In the genomic region with DNA sequence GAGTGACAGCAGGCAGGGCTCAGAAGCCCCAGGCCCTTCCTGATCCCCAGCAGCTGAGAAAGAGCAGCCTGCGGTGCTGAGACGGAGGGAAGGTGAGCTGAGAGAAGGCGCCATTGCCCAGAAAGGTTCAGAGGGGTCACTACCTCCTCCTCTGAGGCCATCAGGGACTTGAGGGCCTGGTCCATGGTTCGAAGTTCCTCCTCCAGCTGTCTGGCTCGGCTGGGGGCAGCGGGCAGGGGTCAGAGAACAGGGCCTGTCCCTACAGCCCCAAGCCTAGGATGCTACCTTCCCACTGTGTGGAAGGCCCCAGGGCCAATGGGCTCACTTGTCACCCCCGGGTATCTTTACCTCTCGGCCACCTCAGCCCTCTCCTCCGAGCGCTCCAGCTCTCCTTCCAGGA, we compare ENCODE assay signal across 27 cellular contexts. TPM values are rescaled to one million over a fixed set of nuclear protein-coding genes. Genes with fewer than 3 reads are reported as not detected.
A peak's percentile ranks its signal among the peaks of the same experiment; 100 is the strongest.
DNase-seq lines count a peak whose midpoint lies in the region; ATAC-seq and TF ChIP-seq lines count a peak whose summit lies in the region.
"Had no signal": no experiment of that assay in that cellular context is flagged by ENCODE, and none has a peak within 500 bp of the region (broad histone marks: within the 10 kb centered on the region; RNA-seq: fewer than 3 reads in every experiment).

No MANE protein-coding gene starts in this region.

- H3K27me3 ChIP-seq in right cardiac atrium (ENCODE audit: control insufficient read depth, insufficient read depth) (no peaks in the 10 kb centered on the region), heart left ventricle (no peaks in the 10 kb centered on the region), muscle layer of colon (ENCODE audit: control insufficient read depth in 1 of 2, insufficient read depth in 2 of 2, low read length in 2 of 2) (no peaks in the 10 kb centered on the region), skeletal muscle satellite cell (ENCODE audit: control insufficient read depth, insufficient read depth, low read length) (no peaks in the 10 kb centered on the region), aorta (ENCODE audit: control insufficient read depth in 1 of 2, insufficient read depth in 2 of 2, low read length in 1 of 2) (no peaks in the 10 kb centered on the region)
- H3K27me3 ChIP-seq: right lobe of liver, SJSA1, upper lobe of left lung had no signal

- TF ChIP-seq CTCF in heart left ventricle (IDR thresholded peaks at IDR 0.05), result no peak

- no peak for TF ChIP-seq POLR2A in heart left ventricle (IDR thresholded peaks at IDR 0.05)

- peak in 1 of 3 donors; percentile 44 for DNase-seq in right cardiac atrium
- no peak for DNase-seq in heart left ventricle
- DNase-seq in aorta, result no peak
- no peak for DNase-seq in NCI-H748 (lab: John Stamatoyannopoulos, UW; ENCODE audit: unreplicated experiment)
- no peak for DNase-seq in NCI-H69 (lab: John Stamatoyannopoulos, UW)
- DNase-seq in islet precursor cell, result no peak
- DNase-seq: activated CD4-positive, alpha-beta T cell treated with anti-CD3 and anti-CD28 coated beads, Interleukin-2, amount 10 ng/mL, durations not matched to agents 7 days and 5 days; activated naive CD4-positive, alpha-beta T cell; activated T-cell treated with anti-CD3 and anti-CD28 coated beads, Interleukin-2, amount 50 U/mL, for 48 hours; cortex of kidney; effector memory CD8-positive, alpha-beta T cell; erythroblast; foreskin fibroblast; GDM1; H7; mesenchymal stem cell; NCI-H1694 treated with DMSO at 0.1 percent for 48 hours; NCI-H510A; NK-92 treated with Interleukin-12 subunit alpha and Interleukin-12 subunit beta, amount 100 ng/mL, for 24 hours; nucleus accumbens had no signal

- peak overlapping the region; percentile 28 for H3K27ac ChIP-seq in right cardiac atrium (ENCODE audit: low read length)
- peak overlapping the region in 6 of 12 donors; percentile 3 to 98 (median 81) for H3K27ac ChIP-seq in heart left ventricle
- peak overlapping the region; percentile 98 for H3K27ac ChIP-seq in muscle layer of colon (ENCODE audit: low read depth, low read length)
- peak overlapping the region in 1 of 2 donors; percentile 66 for H3K27ac ChIP-seq in aorta (ENCODE audit: low read depth in 1 of 2, low read length in 2 of 2)
- H3K27ac ChIP-seq: right lobe of liver, SJSA1, upper lobe of left lung had no signal

- H3K9ac ChIP-seq in muscle layer of colon (ENCODE audit: low read length) (peak overlapping the region; percentile 77), skeletal muscle satellite cell (ENCODE audit: low read depth, low read length) (no peak overlapping the region)

- H3K4me1 ChIP-seq in right cardiac atrium (ENCODE audit: control insufficient read depth, insufficient read depth, low read length) (peaks cover 2% of the 10 kb centered on the region), heart left ventricle (peaks cover 2 to 45% (median 22%) of the 10 kb centered on the region in 12 donors), muscle layer of colon (ENCODE audit: insufficient read depth, low read length) (peaks cover 47% of the 10 kb centered on the region), skeletal muscle satellite cell (ENCODE audit: control insufficient read depth, insufficient read depth, low read length) (peaks cover 70% of the 10 kb centered on the region), aorta (ENCODE audit: control insufficient read depth in 1 of 2, insufficient read depth in 2 of 2, low read length in 2 of 2) (no peaks in the 10 kb centered on the region)
- H3K4me1 ChIP-seq: right lobe of liver had no signal

- ATAC-seq in right cardiac atrium (no peak), heart left ventricle (no peak), aorta (ENCODE audit: low FRiP score) (no peak)
- ATAC-seq: effector memory CD8-positive, alpha-beta T cell; Panc1; WTC11 had no signal

- H3K4me3 ChIP-seq in right cardiac atrium (ENCODE audit: low read length) (no peak overlapping the region), heart left ventricle (no peak overlapping the region), muscle layer of colon (ENCODE audit: low read depth in 1 of 2, low read length in 2 of 2) (peak overlapping the region; percentile 48 to 75), skeletal muscle satellite cell (ENCODE audit: low read length) (no peak overlapping the region), aorta (ENCODE audit: low read length in 2 of 2) (peak overlapping the region; percentile 6 to 7)
- H3K4me3 ChIP-seq: right lobe of liver, SJSA1, upper lobe of left lung had no signal

- intact Hi-C loops in right cardiac atrium (cut with DNase I) (no loop called here), heart left ventricle (cut with DNase I) (loop anchor here in 3 of 10 donors (5.0 kb wide), 2 partner anchors 38 to 42 kb away; no protein-coding TSS in a partner anchor), aorta (cut with DNase I) (no loop called here)

- H3K36me3 ChIP-seq in heart left ventricle (peaks cover 0 to 47% (median 38%) of the 10 kb centered on the region in 9 donors), muscle layer of colon (ENCODE audit: insufficient read depth, low read length) (peaks cover 78% of the 10 kb centered on the region), skeletal muscle satellite cell (ENCODE audit: insufficient read depth, low read length) (peaks cover 75% of the 10 kb centered on the region), aorta (ENCODE audit: control insufficient read depth in 1 of 2, insufficient read depth in 2 of 2, low read length in 1 of 2) (peaks cover 0 to 26% of the 10 kb centered on the region in 2 donors)
- H3K36me3 ChIP-seq: right lobe of liver had no signal

- peak overlapping the region; percentile 36 for H3K4me2 ChIP-seq in skeletal muscle satellite cell (ENCODE audit: low read length)

- 90% methylated on average over 10 of the region's 10 CpGs for WGBS in right cardiac atrium
- WGBS in heart left ventricle, 4 donors, result 86 to 94% (median 90%) methylated on average over 10 of the region's 10 CpGs
- WGBS in aorta, 2 donors, result 59 to 64% methylated on average over 10 of the region's 10 CpGs

- no peaks in the 10 kb centered on the region for H3K9me3 ChIP-seq in right cardiac atrium (ENCODE audit: control insufficient read depth, low read length)
- no peaks in the 10 kb centered on the region for H3K9me3 ChIP-seq in heart left ventricle
- no peaks in the 10 kb centered on the region for H3K9me3 ChIP-seq in muscle layer of colon (ENCODE audit: low read length)
- no peaks in the 10 kb centered on the region for H3K9me3 ChIP-seq in skeletal muscle satellite cell (replicated peaks; ENCODE audit: low read length)
- H3K9me3 ChIP-seq in aorta (ENCODE audit: control insufficient read depth, low read length), result no peaks in the 10 kb centered on the region
- H3K9me3 ChIP-seq: right lobe of liver, SJSA1, upper lobe of left lung had no signal

RNA-seq across cellular contexts. Expression of gene TPM2, which starts 4.8 kb away (rescaled TPM):
- total RNA-seq in right cardiac atrium (100 to 1,000 TPM; 573 to 840 (median 738) TPM), heart left ventricle (1,000 to 10,000 TPM in 3 of 9 donors, 100 to 1,000 TPM in 6; 621 to 1,314 (median 858) TPM), aorta (1,000 to 10,000 TPM; 1,614 to 5,973 TPM)
- polyA plus RNA-seq in right cardiac atrium (2,123 TPM), heart left ventricle (1,000 to 10,000 TPM in 1 of 2 donors, 100 to 1,000 TPM in 1; 761 to 2,450 TPM), aorta (1,000 to 10,000 TPM; 7,224 to 9,377 TPM)
- 601 and 847 TPM in 2 replicates for total RNA-seq in skeletal muscle satellite cell (2012; rRNA removed)

RNA-seq across cellular contexts. Expression of gene CA9, which starts 11.2 kb away (rescaled TPM):
- total RNA-seq in right cardiac atrium (1 to 10 TPM in 3 of 4 donors, not detected in 1; 1.0 to 1.2 (median 1.1) TPM), heart left ventricle (10 to 100 TPM in 1 of 9 donors, 1 to 10 TPM in 1, under 1 TPM in 1, not detected in 6; 0.47 to 13.9 (median 2.3) TPM), aorta (1 to 10 TPM; 4.3 to 8.8 TPM)
- polyA plus RNA-seq in right cardiac atrium (1.4 TPM), heart left ventricle (under 1 TPM; 0.23 to 0.54 TPM), aorta (under 1 TPM in 1 of 2 donors, not detected in 1; 0.79 TPM)
- 3.0 and 6.1 TPM in 2 replicates for total RNA-seq in skeletal muscle satellite cell (2012; rRNA removed)
- total RNA-seq: H7, SJSA1 had no signal

RNA-seq across cellular contexts. Expression of gene ARHGEF39, which starts 19.9 kb away (rescaled TPM):
- total RNA-seq in right cardiac atrium, result under 1 TPM in 3 of 4 donors, not detected in 1; 0.29 to 0.50 (median 0.34) TPM
- polyA plus RNA-seq in right cardiac atrium, result 0.52 TPM
- total RNA-seq in heart left ventricle, result 1 to 10 TPM in 1 of 9 donors, under 1 TPM in 8; 0.11 to 1.2 (median 0.27) TPM
- under 1 TPM; 0.12 to 0.30 TPM for polyA plus RNA-seq in heart left ventricle
- total RNA-seq in skeletal muscle satellite cell (2012; rRNA removed), result 1.8 and 3.7 TPM in 2 replicates
- 1 to 10 TPM in 1 of 2 donors, under 1 TPM in 1; 0.75 to 1.7 TPM for total RNA-seq in aorta
- polyA plus RNA-seq in aorta, result 1 to 10 TPM in 1 of 2 donors, under 1 TPM in 1; 0.25 to 1.8 TPM

RNA-seq across cellular contexts. Expression of gene CCDC107, which starts 26.8 kb away (rescaled TPM):
- 10 to 100 TPM; 54.7 to 61.6 (median 60.1) TPM for total RNA-seq in right cardiac atrium
- 75.0 TPM for polyA plus RNA-seq in right cardiac atrium
- total RNA-seq in heart left ventricle, result 10 to 100 TPM; 35.5 to 78.5 (median 43.8) TPM
- polyA plus RNA-seq in heart left ventricle, result 100 to 1,000 TPM in 1 of 2 donors, 10 to 100 TPM in 1; 70.1 to 116 TPM
- 10.9 and 16.6 TPM in 2 replicates for total RNA-seq in skeletal muscle satellite cell (2012; rRNA removed)
- total RNA-seq in aorta, result 10 to 100 TPM; 53.7 to 79.6 TPM
- 100 to 1,000 TPM in 1 of 2 donors, 10 to 100 TPM in 1; 65.7 to 224 TPM for polyA plus RNA-seq in aorta

RNA-seq across cellular contexts. Expression of gene RMRP, which starts 27.1 kb away (rescaled TPM):
- total RNA-seq in right cardiac atrium (over 10,000 TPM; 19,654 to 22,919 (median 21,195) TPM), heart left ventricle (over 10,000 TPM in 3 of 9 donors, 1,000 to 10,000 TPM in 5, 100 to 1,000 TPM in 1; 462 to 18,741 (median 5,764) TPM), aorta (over 10,000 TPM; 14,949 to 16,694 TPM)
- polyA plus RNA-seq in right cardiac atrium (218 TPM), heart left ventricle (100 to 1,000 TPM; 118 to 429 TPM), aorta (not detected)
- 116,564 and 213,110 TPM in 2 replicates for total RNA-seq in skeletal muscle satellite cell (2012; rRNA removed)

Comparison
In these comparisons a context has a peak if more than half of its experiments do, and no peak if none do; other contexts are left out.
1. H3K4me3 ChIP-seq: peak in muscle layer of colon (2 of 2) and aorta (2 of 2); none in right cardiac atrium (single experiment), heart left ventricle (0 of 12) and skeletal muscle satellite cell (single experiment).